Comparison of ENCODE assay signal across 36 cellular contexts in the genomic region with DNA sequence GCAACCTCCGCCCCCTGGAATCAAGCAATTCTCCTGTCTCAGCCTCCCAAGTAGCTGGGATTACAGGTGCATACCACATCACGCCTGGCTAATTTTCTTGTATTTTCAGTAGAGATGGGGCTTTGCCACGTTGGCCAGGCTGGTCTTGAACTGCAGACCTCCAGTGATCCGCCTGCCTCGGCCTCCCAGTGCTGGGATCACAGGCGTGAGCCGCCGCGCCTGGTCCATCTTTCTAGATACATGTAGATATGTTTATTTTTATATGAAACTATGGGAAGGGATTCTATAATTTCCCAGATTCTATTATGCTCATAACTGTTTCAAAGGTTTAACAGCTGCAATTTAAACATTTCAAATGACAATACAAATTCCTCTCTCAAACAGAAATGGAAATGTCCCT.
"Had no signal": no experiment of that assay in that cellular context is flagged by ENCODE, and none has a peak within 500 bp of the region (broad histone marks: within the 10 kb centered on the region; RNA-seq: fewer than 3 reads in every experiment).

No MANE protein-coding gene starts in this region.

- H3K27ac ChIP-seq: adrenal gland, ascending aorta, body of pancreas, brain microvascular endothelial cell, cardiac muscle cell had no signal

- H3K4me1 ChIP-seq: adrenal gland, ascending aorta, body of pancreas had no signal

- H3K9me3 ChIP-seq: adrenal gland, ascending aorta, body of pancreas had no signal

- H3K9me3 Mint-ChIP-seq: activated naive CD4-positive, alpha-beta T cell treated with anti-CD3 and anti-CD28 coated beads for 36 hours; activated naive CD4-positive, alpha-beta T cell treated with anti-CD3 and anti-CD28 coated beads, Interleukin-2, amount 10 ng/mL, durations not matched to agents 7 days and 5 days; activated naive CD4-positive, alpha-beta T cell treated with anti-CD3 and anti-CD28 coated beads, Interleukin-2, amount 50 U/mL, for 24 hours; activated naive CD4-positive, alpha-beta T cell treated with anti-CD3 and anti-CD28 coated beads, Interleukin-2, amount 50 U/mL, for 72 hours; activated naive CD8-positive, alpha-beta T cell treated with anti-CD3 and anti-CD28 coated beads for 36 hours; activated naive CD8-positive, alpha-beta T cell treated with anti-CD3 and anti-CD28 coated beads, Interleukin-2, amount 10 ng/mL, durations not matched to agents 7 days and 5 days; activated naive CD8-positive, alpha-beta T cell treated with anti-CD3 and anti-CD28 coated beads, Interleukin-2, amount 50 U/mL, for 24 hours; activated T-cell treated with anti-CD3 and anti-CD28 coated beads, Interleukin-2, amount 50 U/mL, for 24 hours; activated T-cell treated with anti-CD3 and anti-CD28 coated beads, Interleukin-2, amount 50 U/mL, for 4 hours; activated T-cell treated with anti-CD3 and anti-CD28 coated beads, Interleukin-2, amount 50 U/mL, for 72 hours; activated T-helper 1 cell treated with anti-CD3 and anti-CD28 coated beads, Interleukin-12 subunit alpha, Interleukin-12 subunit beta, Interleukin-2, Interleukin-4 antibody, amounts not matched to agents 30 ng/mL and 10 ng/mL and 1 ng/mL, durations not matched to agents 14 hours and 24 hours and 36 hours; activated T-helper 17 cell treated with anti-CD3 and anti-CD28 coated beads, Interleukin-2, amount 50 U/mL, for 72 hours; activated T-helper 2 cell treated with anti-CD3 and anti-CD28 coated beads, Interferon-gamma antibody, Interleukin-2, Interleukin-4, amounts not matched to agents 10 μg/mL and 5 μg/mL and 100 μg/mL, durations not matched to agents 14 hours and 24 hours and 36 hours; brain; central memory CD8-positive, alpha-beta T cell had no signal

- H3K4me3 ChIP-seq: adrenal gland, ascending aorta, body of pancreas, cardiac muscle cell had no signal

- H3K4me1 Mint-ChIP-seq: activated naive CD4-positive, alpha-beta T cell treated with anti-CD3 and anti-CD28 coated beads, Interleukin-2, amount 10 ng/mL, durations not matched to agents 7 days and 5 days; activated naive CD4-positive, alpha-beta T cell treated with anti-CD3 and anti-CD28 coated beads, Interleukin-2, amount 50 U/mL, for 24 hours; activated naive CD8-positive, alpha-beta T cell treated with anti-CD3 and anti-CD28 coated beads, Interleukin-2, amount 10 ng/mL, durations not matched to agents 7 days and 5 days; activated naive CD8-positive, alpha-beta T cell treated with anti-CD3 and anti-CD28 coated beads, Interleukin-2, amount 50 U/mL, for 24 hours; activated T-helper 17 cell treated with anti-CD3 and anti-CD28 coated beads, Interleukin-2, amount 50 U/mL, for 72 hours; brain; central memory CD8-positive, alpha-beta T cell had no signal

- DNase-seq: activated effector memory CD4-positive, alpha-beta T cell treated with anti-CD3 and anti-CD28 coated beads, Interleukin-2, amount 50 U/mL, for 16 hours; activated effector memory CD4-positive, alpha-beta T cell treated with Interleukin-2 at 50 U/mL for 16 hours; activated gamma-delta T cell; activated gamma-delta T cell treated with Interleukin-2 at 50 U/mL for 16 hours; activated naive CD4-positive, alpha-beta T cell; activated naive CD4-positive, alpha-beta T cell treated with anti-CD3 and anti-CD28 coated beads for 36 hours; activated naive CD4-positive, alpha-beta T cell treated with anti-CD3 and anti-CD28 coated beads, Interleukin-2, amount 10 ng/mL, durations not matched to agents 7 days and 5 days; activated naive CD4-positive, alpha-beta T cell treated with anti-CD3 and anti-CD28 coated beads, Interleukin-2, amount 50 U/mL, for 16 hours; activated naive CD4-positive, alpha-beta T cell treated with Interleukin-2 at 50 U/mL for 16 hours; activated naive CD8-positive, alpha-beta T cell treated with anti-CD3 and anti-CD28 coated beads for 36 hours; activated naive CD8-positive, alpha-beta T cell treated with anti-CD3 and anti-CD28 coated beads, Interleukin-2, amount 10 ng/mL, durations not matched to agents 7 days and 5 days; activated naive CD8-positive, alpha-beta T cell treated with anti-CD3 and anti-CD28 coated beads, Interleukin-2, amount 50 U/mL, for 24 hours; activated T-cell treated with anti-CD3 and anti-CD28 coated beads, Interleukin-2, amount 50 U/mL, for 1 hour; activated T-cell treated with anti-CD3 and anti-CD28 coated beads, Interleukin-2, amount 50 U/mL, for 24 hours; activated T-cell treated with anti-CD3 and anti-CD28 coated beads, Interleukin-2, amount 50 U/mL, for 4 hours; activated T-cell treated with anti-CD3 and anti-CD28 coated beads, Interleukin-2, amount 50 U/mL, for 48 hours; activated T-cell treated with anti-CD3 and anti-CD28 coated beads, Interleukin-2, amount 50 U/mL, for 72 hours; adrenal gland; amniotic stem cell; anterior cingulate cortex; aorta; body of pancreas; brain microvascular endothelial cell; caudate nucleus; central memory CD4-positive, alpha-beta T cell; cerebellar nuclear complex had no signal

- H3K4me3 Mint-ChIP-seq: activated naive CD4-positive, alpha-beta T cell treated with anti-CD3 and anti-CD28 coated beads for 36 hours; activated naive CD4-positive, alpha-beta T cell treated with anti-CD3 and anti-CD28 coated beads, Interleukin-2, amount 10 ng/mL, durations not matched to agents 7 days and 5 days; activated naive CD4-positive, alpha-beta T cell treated with anti-CD3 and anti-CD28 coated beads, Interleukin-2, amount 50 U/mL, for 24 hours; activated naive CD8-positive, alpha-beta T cell; activated naive CD8-positive, alpha-beta T cell treated with anti-CD3 and anti-CD28 coated beads for 36 hours; activated naive CD8-positive, alpha-beta T cell treated with anti-CD3 and anti-CD28 coated beads, Interleukin-2, amount 10 ng/mL, durations not matched to agents 7 days and 5 days; activated naive CD8-positive, alpha-beta T cell treated with anti-CD3 and anti-CD28 coated beads, Interleukin-2, amount 50 U/mL, for 24 hours; activated T-cell treated with anti-CD3 and anti-CD28 coated beads, Interleukin-2, amount 50 U/mL, for 24 hours; activated T-cell treated with anti-CD3 and anti-CD28 coated beads, Interleukin-2, amount 50 U/mL, for 4 hours; activated T-cell treated with anti-CD3 and anti-CD28 coated beads, Interleukin-2, amount 50 U/mL, for 72 hours; activated T-helper 1 cell treated with anti-CD3 and anti-CD28 coated beads, Interleukin-12 subunit alpha, Interleukin-12 subunit beta, Interleukin-2, Interleukin-4 antibody, amounts not matched to agents 30 ng/mL and 10 ng/mL and 1 ng/mL, durations not matched to agents 14 hours and 24 hours and 36 hours; activated T-helper 17 cell treated with anti-CD3 and anti-CD28 coated beads, Interleukin-2, amount 50 U/mL, for 72 hours; brain; central memory CD8-positive, alpha-beta T cell had no signal

- H3K27me3 ChIP-seq: adrenal gland, ascending aorta, body of pancreas, brain microvascular endothelial cell, cardiac muscle cell had no signal

- ATAC-seq: activated naive CD4-positive, alpha-beta T cell treated with anti-CD3 and anti-CD28 coated beads, Interleukin-2, amount 50 U/mL, for 72 hours; activated naive CD8-positive, alpha-beta T cell treated with anti-CD3 and anti-CD28 coated beads, Interleukin-2, amount 50 U/mL, for 24 hours; activated T-cell treated with anti-CD3 and anti-CD28 coated beads, Interleukin-2, amount 50 U/mL, for 4 hours; activated T-cell treated with anti-CD3 and anti-CD28 coated beads, Interleukin-2, amount 50 U/mL, for 72 hours; activated T-helper 17 cell treated with anti-CD3 and anti-CD28 coated beads, Interleukin-2, amount 50 U/mL, for 72 hours; body of pancreas had no signal

- H3K27ac Mint-ChIP-seq: activated naive CD4-positive, alpha-beta T cell treated with anti-CD3 and anti-CD28 coated beads for 36 hours; activated naive CD4-positive, alpha-beta T cell treated with anti-CD3 and anti-CD28 coated beads, Interleukin-2, amount 10 ng/mL, durations not matched to agents 7 days and 5 days; activated naive CD4-positive, alpha-beta T cell treated with anti-CD3 and anti-CD28 coated beads, Interleukin-2, amount 50 U/mL, for 24 hours; activated naive CD8-positive, alpha-beta T cell; activated naive CD8-positive, alpha-beta T cell treated with anti-CD3 and anti-CD28 coated beads for 36 hours; activated naive CD8-positive, alpha-beta T cell treated with anti-CD3 and anti-CD28 coated beads, Interleukin-2, amount 50 U/mL, for 24 hours; activated T-cell treated with anti-CD3 and anti-CD28 coated beads, Interleukin-2, amount 50 U/mL, for 24 hours; activated T-cell treated with anti-CD3 and anti-CD28 coated beads, Interleukin-2, amount 50 U/mL, for 72 hours; activated T-helper 1 cell treated with anti-CD3 and anti-CD28 coated beads, Interleukin-12 subunit alpha, Interleukin-12 subunit beta, Interleukin-2, Interleukin-4 antibody, amounts not matched to agents 30 ng/mL and 10 ng/mL and 1 ng/mL, durations not matched to agents 14 hours and 24 hours and 36 hours; activated T-helper 17 cell treated with anti-CD3 and anti-CD28 coated beads, Interleukin-2, amount 50 U/mL, for 72 hours; activated T-helper 2 cell treated with anti-CD3 and anti-CD28 coated beads, Interferon-gamma antibody, Interleukin-2, Interleukin-4, amounts not matched to agents 10 μg/mL and 5 μg/mL and 100 μg/mL, durations not matched to agents 14 hours and 24 hours and 36 hours; brain had no signal

- H3K36me3 Mint-ChIP-seq: activated naive CD4-positive, alpha-beta T cell treated with anti-CD3 and anti-CD28 coated beads, Interleukin-2, amount 50 U/mL, for 72 hours had no signal

- H3K27me3 Mint-ChIP-seq: activated naive CD4-positive, alpha-beta T cell treated with anti-CD3 and anti-CD28 coated beads, Interleukin-2, amount 10 ng/mL, durations not matched to agents 7 days and 5 days; activated naive CD4-positive, alpha-beta T cell treated with anti-CD3 and anti-CD28 coated beads, Interleukin-2, amount 50 U/mL, for 24 hours; activated naive CD8-positive, alpha-beta T cell; activated naive CD8-positive, alpha-beta T cell treated with anti-CD3 and anti-CD28 coated beads for 36 hours; activated naive CD8-positive, alpha-beta T cell treated with anti-CD3 and anti-CD28 coated beads, Interleukin-2, amount 10 ng/mL, durations not matched to agents 7 days and 5 days; activated naive CD8-positive, alpha-beta T cell treated with anti-CD3 and anti-CD28 coated beads, Interleukin-2, amount 50 U/mL, for 24 hours; activated T-cell treated with anti-CD3 and anti-CD28 coated beads, Interleukin-2, amount 50 U/mL, for 24 hours; activated T-helper 17 cell treated with anti-CD3 and anti-CD28 coated beads, Interleukin-2, amount 50 U/mL, for 72 hours; central memory CD8-positive, alpha-beta T cell had no signal
